In the genomic region with DNA sequence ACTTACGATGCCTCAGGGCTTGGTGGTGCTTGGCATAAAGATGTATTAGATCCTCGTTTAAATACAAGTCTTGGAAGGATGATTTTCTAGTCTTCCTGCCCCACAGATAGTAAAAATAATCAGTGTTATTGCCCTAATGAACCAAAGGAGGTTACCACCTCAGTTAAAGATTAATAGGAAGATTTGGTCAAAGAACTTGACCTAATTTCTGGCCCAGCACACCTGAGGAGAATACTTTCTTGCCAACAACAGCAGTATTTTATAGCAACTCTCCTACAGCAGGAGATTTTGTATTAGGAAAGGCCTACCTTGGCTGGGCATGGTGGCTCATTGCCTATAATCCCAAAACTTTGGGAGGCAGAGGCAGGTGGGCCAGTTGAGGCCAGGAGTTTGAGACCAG, we compare ENCODE assay signal across 39 cellular contexts.
"Had no signal": no experiment of that assay in that cellular context is flagged by ENCODE, and none has a peak within 500 bp of the region (broad histone marks: within the 10 kb centered on the region; RNA-seq: fewer than 3 reads in every experiment).

No MANE protein-coding gene starts in this region.

- H3K4me1 Mint-ChIP-seq: activated CD4-positive, alpha-beta memory T cell treated with anti-CD3 and anti-CD28 coated beads, Interleukin-2, amount 10 ng/mL, durations not matched to agents 7 days and 5 days; activated CD4-positive, alpha-beta T cell treated with anti-CD3 and anti-CD28 coated beads for 36 hours; activated CD4-positive, alpha-beta T cell treated with anti-CD3 and anti-CD28 coated beads, Interleukin-2, amount 10 ng/mL, durations not matched to agents 7 days and 5 days; activated CD8-positive, alpha-beta memory T cell treated with anti-CD3 and anti-CD28 coated beads, Interleukin-2, amount 10 ng/mL, durations not matched to agents 7 days and 5 days; activated naive CD8-positive, alpha-beta T cell treated with anti-CD3 and anti-CD28 coated beads for 36 hours; activated T-helper 17 cell treated with anti-CD3 and anti-CD28 coated beads, Interleukin-2, amount 50 U/mL, for 72 hours; central memory CD8-positive, alpha-beta T cell; WTC11 had no signal

- H3K27me3 ChIP-seq: adrenal gland, body of pancreas, brain microvascular endothelial cell, breast epithelium had no signal

- ATAC-seq: activated CD4-positive, alpha-beta T cell treated with anti-CD3 and anti-CD28 coated beads for 36 hours; activated CD4-positive, CD25-positive, alpha-beta regulatory T cell treated with anti-CD3 and anti-CD28 coated beads, Interleukin-2, amount 50 U/mL, for 24 hours; activated CD8-positive, alpha-beta memory T cell treated with anti-CD3 and anti-CD28 coated beads, Interleukin-2, amount 10 ng/mL, durations not matched to agents 7 days and 5 days; activated CD8-positive, alpha-beta T cell treated with anti-CD3 and anti-CD28 coated beads, Interleukin-2, amount 10 ng/mL, durations not matched to agents 7 days and 5 days; activated naive CD4-positive, alpha-beta T cell treated with anti-CD3 and anti-CD28 coated beads, Interleukin-2, amount 50 U/mL, for 72 hours; activated T-cell treated with anti-CD3 and anti-CD28 coated beads, Interleukin-2, amount 50 U/mL, for 4 hours; activated T-cell treated with anti-CD3 and anti-CD28 coated beads, Interleukin-2, amount 50 U/mL, for 72 hours; activated T-helper 17 cell treated with anti-CD3 and anti-CD28 coated beads, Interleukin-2, amount 50 U/mL, for 72 hours; body of pancreas; WTC11 had no signal

- H3K27ac ChIP-seq: adrenal gland, body of pancreas, brain microvascular endothelial cell, breast epithelium, WERI-Rb-1 had no signal

- H3K9me3 ChIP-seq: adrenal gland, body of pancreas, breast epithelium had no signal

- H3K27ac Mint-ChIP-seq: activated CD4-positive, alpha-beta memory T cell treated with anti-CD3 and anti-CD28 coated beads, Interleukin-2, amount 10 ng/mL, durations not matched to agents 7 days and 5 days; activated CD4-positive, alpha-beta T cell treated with anti-CD3 and anti-CD28 coated beads for 36 hours; activated CD4-positive, alpha-beta T cell treated with anti-CD3 and anti-CD28 coated beads, Interleukin-2, amount 10 ng/mL, durations not matched to agents 7 days and 5 days; activated CD8-positive, alpha-beta memory T cell treated with anti-CD3 and anti-CD28 coated beads, Interleukin-2, amount 10 ng/mL, durations not matched to agents 7 days and 5 days; activated CD8-positive, alpha-beta T cell treated with anti-CD3 and anti-CD28 coated beads, Interleukin-2, amount 10 ng/mL, durations not matched to agents 7 days and 5 days; activated naive CD4-positive, alpha-beta T cell treated with anti-CD3 and anti-CD28 coated beads for 36 hours; activated naive CD4-positive, alpha-beta T cell treated with anti-CD3 and anti-CD28 coated beads, Interleukin-2, amount 50 U/mL, for 72 hours; activated naive CD8-positive, alpha-beta T cell treated with anti-CD3 and anti-CD28 coated beads for 36 hours; activated T-cell treated with anti-CD3 and anti-CD28 coated beads, Interleukin-2, amount 50 U/mL, for 72 hours; activated T-helper 1 cell treated with anti-CD3 and anti-CD28 coated beads, Interleukin-12 subunit alpha, Interleukin-12 subunit beta, Interleukin-2, Interleukin-4 antibody, amounts not matched to agents 30 ng/mL and 10 ng/mL and 1 ng/mL, durations not matched to agents 14 hours and 24 hours and 36 hours; activated T-helper 17 cell treated with anti-CD3 and anti-CD28 coated beads, Interleukin-2, amount 50 U/mL, for 72 hours; T-helper 1 cell treated with Interleukin-12 subunit alpha and Interleukin-12 subunit beta and Interleukin-4 antibody, amounts not matched to agents 30 μg/mL and 1 μg/mL, for 36 hours; T-helper 2 cell treated with Interferon-gamma antibody and Interleukin-4, amounts not matched to agents 5 μg/mL and 100 μg/mL, for 36 hours; WTC11 had no signal

- H3K4me3 Mint-ChIP-seq: activated CD4-positive, alpha-beta memory T cell treated with anti-CD3 and anti-CD28 coated beads, Interleukin-2, amount 10 ng/mL, durations not matched to agents 7 days and 5 days; activated CD4-positive, alpha-beta T cell treated with anti-CD3 and anti-CD28 coated beads for 36 hours; activated CD4-positive, alpha-beta T cell treated with anti-CD3 and anti-CD28 coated beads, Interleukin-2, amount 10 ng/mL, durations not matched to agents 7 days and 5 days; activated CD8-positive, alpha-beta memory T cell treated with anti-CD3 and anti-CD28 coated beads, Interleukin-2, amount 10 ng/mL, durations not matched to agents 7 days and 5 days; activated CD8-positive, alpha-beta T cell treated with anti-CD3 and anti-CD28 coated beads, Interleukin-2, amount 10 ng/mL, durations not matched to agents 7 days and 5 days; activated naive CD4-positive, alpha-beta T cell treated with anti-CD3 and anti-CD28 coated beads for 36 hours; activated naive CD8-positive, alpha-beta T cell treated with anti-CD3 and anti-CD28 coated beads for 36 hours; activated T-cell treated with anti-CD3 and anti-CD28 coated beads, Interleukin-2, amount 50 U/mL, for 4 hours; activated T-cell treated with anti-CD3 and anti-CD28 coated beads, Interleukin-2, amount 50 U/mL, for 72 hours; activated T-helper 1 cell treated with anti-CD3 and anti-CD28 coated beads, Interleukin-12 subunit alpha, Interleukin-12 subunit beta, Interleukin-2, Interleukin-4 antibody, amounts not matched to agents 30 ng/mL and 10 ng/mL and 1 ng/mL, durations not matched to agents 14 hours and 24 hours and 36 hours; activated T-helper 17 cell treated with anti-CD3 and anti-CD28 coated beads, Interleukin-2, amount 50 U/mL, for 72 hours; central memory CD8-positive, alpha-beta T cell; T-helper 1 cell treated with Interleukin-12 subunit alpha and Interleukin-12 subunit beta and Interleukin-4 antibody, amounts not matched to agents 30 μg/mL and 1 μg/mL, for 36 hours; T-helper 2 cell treated with Interferon-gamma antibody and Interleukin-4, amounts not matched to agents 5 μg/mL and 100 μg/mL, for 36 hours; WTC11 had no signal

- DNase-seq: activated CD4-positive, alpha-beta memory T cell treated with anti-CD3 and anti-CD28 coated beads, Interleukin-2, amount 10 ng/mL, durations not matched to agents 7 days and 5 days; activated CD4-positive, alpha-beta T cell treated with anti-CD3 and anti-CD28 coated beads for 1 hour; activated CD4-positive, alpha-beta T cell treated with anti-CD3 and anti-CD28 coated beads for 36 hours; activated CD4-positive, alpha-beta T cell treated with anti-CD3 and anti-CD28 coated beads for 48 hours; activated CD4-positive, alpha-beta T cell treated with anti-CD3 and anti-CD28 coated beads, Interleukin-2, amount 10 ng/mL, durations not matched to agents 7 days and 5 days; activated CD4-positive, alpha-beta T cell treated with anti-CD3 and anti-CD28 coated beads, Interleukin-2, amount 50 U/mL, for 48 hours; activated CD4-positive, CD25-positive, alpha-beta regulatory T cell; activated CD8-positive, alpha-beta memory T cell treated with anti-CD3 and anti-CD28 coated beads for 24 hours; activated CD8-positive, alpha-beta memory T cell treated with anti-CD3 and anti-CD28 coated beads, Interleukin-2, amount 10 ng/mL, durations not matched to agents 7 days and 5 days; activated CD8-positive, alpha-beta memory T cell treated with anti-CD3 and anti-CD28 coated beads, Interleukin-2, amount 50 U/mL, for 48 hours; activated CD8-positive, alpha-beta T cell treated with anti-CD3 and anti-CD28 coated beads, Interleukin-2, amount 10 ng/mL, durations not matched to agents 7 days and 5 days; activated effector memory CD4-positive, alpha-beta T cell treated with anti-CD3 and anti-CD28 coated beads, Interleukin-2, amount 50 U/mL, for 16 hours; activated gamma-delta T cell treated with Interleukin-2 at 50 U/mL for 16 hours; activated naive CD4-positive, alpha-beta T cell; activated naive CD4-positive, alpha-beta T cell treated with anti-CD3 and anti-CD28 coated beads for 36 hours; activated naive CD4-positive, alpha-beta T cell treated with anti-CD3 and anti-CD28 coated beads, Interleukin-2, amount 50 U/mL, for 16 hours; activated naive CD8-positive, alpha-beta T cell treated with anti-CD3 and anti-CD28 coated beads for 36 hours; activated T-cell treated with anti-CD3 and anti-CD28 coated beads, Interleukin-2, amount 50 U/mL, for 1 hour; activated T-cell treated with anti-CD3 and anti-CD28 coated beads, Interleukin-2, amount 50 U/mL, for 4 hours; activated T-cell treated with anti-CD3 and anti-CD28 coated beads, Interleukin-2, amount 50 U/mL, for 72 hours; adrenal gland; amniotic stem cell; aorta; body of pancreas; brain microvascular endothelial cell; cerebellar nuclear complex; T-helper 1 cell; T-helper 2 cell; T-helper 9 cell; WERI-Rb-1 had no signal

- H3K27me3 Mint-ChIP-seq: activated CD4-positive, alpha-beta memory T cell treated with anti-CD3 and anti-CD28 coated beads, Interleukin-2, amount 10 ng/mL, durations not matched to agents 7 days and 5 days; activated CD4-positive, alpha-beta T cell treated with anti-CD3 and anti-CD28 coated beads for 36 hours; activated CD4-positive, alpha-beta T cell treated with anti-CD3 and anti-CD28 coated beads, Interleukin-2, amount 10 ng/mL, durations not matched to agents 7 days and 5 days; activated CD8-positive, alpha-beta memory T cell treated with anti-CD3 and anti-CD28 coated beads, Interleukin-2, amount 10 ng/mL, durations not matched to agents 7 days and 5 days; activated naive CD8-positive, alpha-beta T cell treated with anti-CD3 and anti-CD28 coated beads for 36 hours; activated T-helper 17 cell treated with anti-CD3 and anti-CD28 coated beads, Interleukin-2, amount 50 U/mL, for 72 hours; central memory CD8-positive, alpha-beta T cell had no signal

- H3K4me1 ChIP-seq: adrenal gland, body of pancreas, breast epithelium had no signal

- H3K9me3 Mint-ChIP-seq: activated CD4-positive, alpha-beta memory T cell treated with anti-CD3 and anti-CD28 coated beads, Interleukin-2, amount 10 ng/mL, durations not matched to agents 7 days and 5 days; activated CD4-positive, alpha-beta T cell treated with anti-CD3 and anti-CD28 coated beads, Interleukin-2, amount 10 ng/mL, durations not matched to agents 7 days and 5 days; activated naive CD4-positive, alpha-beta T cell treated with anti-CD3 and anti-CD28 coated beads for 36 hours; activated naive CD4-positive, alpha-beta T cell treated with anti-CD3 and anti-CD28 coated beads, Interleukin-2, amount 50 U/mL, for 72 hours; activated naive CD8-positive, alpha-beta T cell treated with anti-CD3 and anti-CD28 coated beads for 36 hours; activated T-cell treated with anti-CD3 and anti-CD28 coated beads, Interleukin-2, amount 50 U/mL, for 4 hours; activated T-cell treated with anti-CD3 and anti-CD28 coated beads, Interleukin-2, amount 50 U/mL, for 72 hours; activated T-helper 1 cell treated with anti-CD3 and anti-CD28 coated beads, Interleukin-12 subunit alpha, Interleukin-12 subunit beta, Interleukin-2, Interleukin-4 antibody, amounts not matched to agents 30 ng/mL and 10 ng/mL and 1 ng/mL, durations not matched to agents 14 hours and 24 hours and 36 hours; activated T-helper 17 cell treated with anti-CD3 and anti-CD28 coated beads, Interleukin-2, amount 50 U/mL, for 72 hours; central memory CD8-positive, alpha-beta T cell; T-helper 1 cell treated with Interleukin-12 subunit alpha and Interleukin-12 subunit beta and Interleukin-4 antibody, amounts not matched to agents 30 μg/mL and 1 μg/mL, for 36 hours; T-helper 2 cell treated with Interferon-gamma antibody and Interleukin-4, amounts not matched to agents 5 μg/mL and 100 μg/mL, for 36 hours; WTC11 had no signal

- H3K4me3 ChIP-seq: adrenal gland, body of pancreas, breast epithelium had no signal

- H3K36me3 ChIP-seq: breast epithelium had no signal
